In genomic region chr4:76548704-76549103, GRCh38 we compare ENCODE assay signal across 21 cellular contexts.
"Had no signal": no experiment of that assay in that cellular context is flagged by ENCODE, and none has a peak within 500 bp of the region (broad histone marks: within the 10 kb centered on the region; RNA-seq: fewer than 3 reads in every experiment).

No MANE protein-coding gene starts in this region.

- DNase-seq: activated B cell treated with CpG ODN at 0.5 μM for 24 hours; activated CD4-positive, alpha-beta T cell treated with anti-CD3 and anti-CD28 coated beads, Interleukin-2, amount 10 ng/mL, durations not matched to agents 24 days and 14 days; activated CD8-positive, alpha-beta memory T cell treated with anti-CD3 and anti-CD28 coated beads, Interleukin-2, amount 50 U/mL, for 48 hours; activated CD8-positive, alpha-beta T cell treated with anti-CD3 and anti-CD28 coated beads, Interleukin-2, amount 10 ng/mL, durations not matched to agents 7 days and 5 days; activated gamma-delta T cell; activated T-cell treated with anti-CD3 and anti-CD28 coated beads, Interleukin-2, amount 50 U/mL, for 72 hours; amniotic stem cell; central memory CD4-positive, alpha-beta T cell; colonic mucosa; left cardiac atrium; natural killer cell; nucleus accumbens; posterior cingulate gyrus; stimulated activated CD4-positive, alpha-beta T cell treated with anti-CD3 and anti-CD28 coated beads, Interleukin-15, amount 100 ng/mL, for 24 hours; stimulated activated CD4-positive, alpha-beta T cell treated with anti-CD3 and anti-CD28 coated beads, Interleukin-4, amount 100 ng/mL, for 1 hour; stimulated activated naive B cell treated with anti-CD40 and anti-IgM and Interleukin-4, amounts not matched to agents 10 μg/mL and 1 μg/mL and 100 μg/mL, for 72 hours; SW 1271; transverse colon had no signal

- ATAC-seq: activated CD8-positive, alpha-beta T cell treated with anti-CD3 and anti-CD28 coated beads, Interleukin-2, amount 10 ng/mL, durations not matched to agents 7 days and 5 days; activated naive CD4-positive, alpha-beta T cell treated with anti-CD3 and anti-CD28 coated beads, Interleukin-2, amount 50 U/mL, for 72 hours; activated T-cell treated with anti-CD3 and anti-CD28 coated beads, Interleukin-2, amount 50 U/mL, for 72 hours; esophagus mucosa; left cardiac atrium; natural killer cell; stimulated activated naive B cell treated with anti-CD40 and anti-IgM and Interleukin-4, amounts not matched to agents 10 μg/mL and 1 μg/mL and 100 μg/mL, for 72 hours had no signal

- H3K9me3 Mint-ChIP-seq: activated B cell treated with CpG ODN at 0.5 μM for 24 hours; activated CD4-positive, alpha-beta T cell treated with anti-CD3 and anti-CD28 coated beads, Interleukin-2, amount 10 ng/mL, durations not matched to agents 24 days and 14 days; activated naive CD4-positive, alpha-beta T cell treated with anti-CD3 and anti-CD28 coated beads, Interleukin-2, amount 50 U/mL, for 72 hours; activated T-cell treated with anti-CD3 and anti-CD28 coated beads, Interleukin-2, amount 50 U/mL, for 72 hours; natural killer cell; stimulated activated naive B cell treated with anti-CD40 and anti-IgM and Interleukin-4, amounts not matched to agents 10 μg/mL and 1 μg/mL and 100 μg/mL, for 72 hours had no signal

- H3K4me3 Mint-ChIP-seq: activated B cell treated with CpG ODN at 0.5 μM for 24 hours; activated CD4-positive, alpha-beta T cell treated with anti-CD3 and anti-CD28 coated beads, Interleukin-2, amount 10 ng/mL, durations not matched to agents 24 days and 14 days; activated CD8-positive, alpha-beta T cell treated with anti-CD3 and anti-CD28 coated beads, Interleukin-2, amount 10 ng/mL, durations not matched to agents 7 days and 5 days; activated T-cell treated with anti-CD3 and anti-CD28 coated beads, Interleukin-2, amount 50 U/mL, for 72 hours; brain; natural killer cell; stimulated activated naive B cell treated with anti-CD40 and anti-IgM and Interleukin-4, amounts not matched to agents 10 μg/mL and 1 μg/mL and 100 μg/mL, for 72 hours had no signal

- H3K27ac Mint-ChIP-seq: activated B cell treated with CpG ODN at 0.5 μM for 24 hours; activated CD4-positive, alpha-beta T cell treated with anti-CD3 and anti-CD28 coated beads, Interleukin-2, amount 10 ng/mL, durations not matched to agents 24 days and 14 days; activated CD8-positive, alpha-beta T cell treated with anti-CD3 and anti-CD28 coated beads, Interleukin-2, amount 10 ng/mL, durations not matched to agents 7 days and 5 days; activated naive CD4-positive, alpha-beta T cell treated with anti-CD3 and anti-CD28 coated beads, Interleukin-2, amount 50 U/mL, for 72 hours; activated T-cell treated with anti-CD3 and anti-CD28 coated beads, Interleukin-2, amount 50 U/mL, for 72 hours; natural killer cell; stimulated activated naive B cell treated with anti-CD40 and anti-IgM and Interleukin-4, amounts not matched to agents 10 μg/mL and 1 μg/mL and 100 μg/mL, for 72 hours had no signal

- H3K36me3 Mint-ChIP-seq: activated naive CD4-positive, alpha-beta T cell treated with anti-CD3 and anti-CD28 coated beads, Interleukin-2, amount 50 U/mL, for 72 hours; brain; natural killer cell; stimulated activated naive B cell treated with anti-CD40 and anti-IgM and Interleukin-4, amounts not matched to agents 10 μg/mL and 1 μg/mL and 100 μg/mL, for 72 hours had no signal

- H3K27me3 Mint-ChIP-seq: brain had no signal
